Comparison of ENCODE assay signal across 34 cellular contexts in genomic region chr1:244201750-244202149, GRCh38.
"Had no signal": no experiment of that assay in that cellular context is flagged by ENCODE, and none has a peak within 500 bp of the region (broad histone marks: within the 10 kb centered on the region; RNA-seq: fewer than 3 reads in every experiment).

No MANE protein-coding gene starts in this region.

- H3K4me3 Mint-ChIP-seq: activated B cell treated with CpG ODN at 0.5 μM for 24 hours; activated CD4-positive, alpha-beta memory T cell treated with anti-CD3 and anti-CD28 coated beads for 36 hours; activated CD4-positive, alpha-beta T cell treated with anti-CD3 and anti-CD28 coated beads, Interleukin-2, amount 10 ng/mL, durations not matched to agents 24 days and 14 days; activated CD8-positive, alpha-beta T cell treated with anti-CD3 and anti-CD28 coated beads for 36 hours; activated naive CD4-positive, alpha-beta T cell treated with anti-CD3 and anti-CD28 coated beads for 36 hours; activated naive CD8-positive, alpha-beta T cell treated with anti-CD3 and anti-CD28 coated beads for 36 hours; activated T-cell treated with anti-CD3 and anti-CD28 coated beads, Interleukin-2, amount 50 U/mL, for 4 hours; activated T-cell treated with anti-CD3 and anti-CD28 coated beads, Interleukin-2, amount 50 U/mL, for 72 hours; activated T-helper 1 cell treated with anti-CD3 and anti-CD28 coated beads, Interleukin-12 subunit alpha, Interleukin-12 subunit beta, Interleukin-2, Interleukin-4 antibody, amounts not matched to agents 30 ng/mL and 10 ng/mL and 1 ng/mL, durations not matched to agents 14 hours and 24 hours and 36 hours; activated T-helper 17 cell treated with anti-CD3 and anti-CD28 coated beads, Interleukin-2, amount 50 U/mL, for 72 hours; T-helper 1 cell treated with Interleukin-12 subunit alpha and Interleukin-12 subunit beta and Interleukin-4 antibody, amounts not matched to agents 30 μg/mL and 1 μg/mL, for 36 hours; T-helper 2 cell treated with Interferon-gamma antibody and Interleukin-4, amounts not matched to agents 5 μg/mL and 100 μg/mL, for 36 hours had no signal

- H3K27ac ChIP-seq: adrenal gland, body of pancreas, brain microvascular endothelial cell, breast epithelium, VCaP had no signal

- H3K27ac Mint-ChIP-seq: activated B cell treated with CpG ODN at 0.5 μM for 24 hours; activated CD4-positive, alpha-beta memory T cell treated with anti-CD3 and anti-CD28 coated beads for 36 hours; activated CD4-positive, alpha-beta T cell treated with anti-CD3 and anti-CD28 coated beads, Interleukin-2, amount 10 ng/mL, durations not matched to agents 24 days and 14 days; activated CD8-positive, alpha-beta T cell treated with anti-CD3 and anti-CD28 coated beads for 36 hours; activated naive CD4-positive, alpha-beta T cell treated with anti-CD3 and anti-CD28 coated beads for 36 hours; activated naive CD4-positive, alpha-beta T cell treated with anti-CD3 and anti-CD28 coated beads, Interleukin-2, amount 50 U/mL, for 72 hours; activated naive CD8-positive, alpha-beta T cell treated with anti-CD3 and anti-CD28 coated beads for 36 hours; activated T-cell treated with anti-CD3 and anti-CD28 coated beads, Interleukin-2, amount 50 U/mL, for 72 hours; activated T-helper 1 cell treated with anti-CD3 and anti-CD28 coated beads, Interleukin-12 subunit alpha, Interleukin-12 subunit beta, Interleukin-2, Interleukin-4 antibody, amounts not matched to agents 30 ng/mL and 10 ng/mL and 1 ng/mL, durations not matched to agents 14 hours and 24 hours and 36 hours; activated T-helper 17 cell treated with anti-CD3 and anti-CD28 coated beads, Interleukin-2, amount 50 U/mL, for 72 hours; T-helper 1 cell treated with Interleukin-12 subunit alpha and Interleukin-12 subunit beta and Interleukin-4 antibody, amounts not matched to agents 30 μg/mL and 1 μg/mL, for 36 hours; T-helper 2 cell treated with Interferon-gamma antibody and Interleukin-4, amounts not matched to agents 5 μg/mL and 100 μg/mL, for 36 hours had no signal

- ATAC-seq: activated CD8-positive, alpha-beta T cell treated with anti-CD3 and anti-CD28 coated beads for 36 hours; activated naive CD4-positive, alpha-beta T cell treated with anti-CD3 and anti-CD28 coated beads, Interleukin-2, amount 50 U/mL, for 72 hours; activated T-cell treated with anti-CD3 and anti-CD28 coated beads, Interleukin-2, amount 50 U/mL, for 4 hours; activated T-cell treated with anti-CD3 and anti-CD28 coated beads, Interleukin-2, amount 50 U/mL, for 72 hours; activated T-helper 17 cell treated with anti-CD3 and anti-CD28 coated beads, Interleukin-2, amount 50 U/mL, for 72 hours; body of pancreas had no signal

- H3K27me3 ChIP-seq: adrenal gland, body of pancreas, brain microvascular endothelial cell, breast epithelium had no signal

- DNase-seq: activated B cell treated with CpG ODN at 0.5 μM for 24 hours; activated CD4-positive, alpha-beta memory T cell treated with anti-CD3 and anti-CD28 coated beads for 36 hours; activated CD4-positive, alpha-beta T cell treated with anti-CD3 and anti-CD28 coated beads for 4 hours; activated CD4-positive, alpha-beta T cell treated with anti-CD3 and anti-CD28 coated beads, Interleukin-2, amount 10 ng/mL, durations not matched to agents 24 days and 14 days; activated CD4-positive, alpha-beta T cell treated with anti-CD3 and anti-CD28 coated beads, Interleukin-2, amount 50 U/mL, for 1 hour; activated CD4-positive, alpha-beta T cell treated with anti-CD3 and anti-CD28 coated beads, Interleukin-2, amount 50 U/mL, for 4 hours; activated CD4-positive, CD25-positive, alpha-beta regulatory T cell treated with anti-CD3 and anti-CD28 coated beads, Interleukin-2, amount 50 U/mL, for 72 hours; activated CD8-positive, alpha-beta memory T cell treated with anti-CD3 and anti-CD28 coated beads, Interleukin-2, amount 50 U/mL, for 4 hours; activated CD8-positive, alpha-beta T cell treated with anti-CD3 and anti-CD28 coated beads for 36 hours; activated effector memory CD4-positive, alpha-beta T cell treated with anti-CD3 and anti-CD28 coated beads, Interleukin-2, amount 50 U/mL, for 16 hours; activated gamma-delta T cell treated with Interleukin-2 at 50 U/mL for 16 hours; activated naive CD4-positive, alpha-beta T cell; activated naive CD4-positive, alpha-beta T cell treated with anti-CD3 and anti-CD28 coated beads for 36 hours; activated naive CD4-positive, alpha-beta T cell treated with anti-CD3 and anti-CD28 coated beads, Interleukin-2, amount 50 U/mL, for 16 hours; activated naive CD8-positive, alpha-beta T cell treated with anti-CD3 and anti-CD28 coated beads for 36 hours; activated T-cell treated with anti-CD3 and anti-CD28 coated beads for 4 hours; activated T-cell treated with anti-CD3 and anti-CD28 coated beads, Interleukin-2, amount 50 U/mL, for 1 hour; activated T-cell treated with anti-CD3 and anti-CD28 coated beads, Interleukin-2, amount 50 U/mL, for 4 hours; activated T-cell treated with anti-CD3 and anti-CD28 coated beads, Interleukin-2, amount 50 U/mL, for 72 hours; adrenal gland; amniotic stem cell; aorta; body of pancreas; brain microvascular endothelial cell; central memory CD4-positive, alpha-beta T cell; T-helper 2 cell; T-helper 9 cell had no signal

- H3K27me3 Mint-ChIP-seq: activated CD4-positive, alpha-beta T cell treated with anti-CD3 and anti-CD28 coated beads, Interleukin-2, amount 10 ng/mL, durations not matched to agents 24 days and 14 days; activated CD8-positive, alpha-beta T cell treated with anti-CD3 and anti-CD28 coated beads for 36 hours; activated naive CD8-positive, alpha-beta T cell treated with anti-CD3 and anti-CD28 coated beads for 36 hours; activated T-helper 17 cell treated with anti-CD3 and anti-CD28 coated beads, Interleukin-2, amount 50 U/mL, for 72 hours had no signal

- H3K36me3 Mint-ChIP-seq: activated CD4-positive, alpha-beta memory T cell treated with anti-CD3 and anti-CD28 coated beads for 36 hours; activated naive CD4-positive, alpha-beta T cell treated with anti-CD3 and anti-CD28 coated beads, Interleukin-2, amount 50 U/mL, for 72 hours; activated naive CD8-positive, alpha-beta T cell treated with anti-CD3 and anti-CD28 coated beads for 36 hours had no signal

- H3K9me3 Mint-ChIP-seq: activated B cell treated with CpG ODN at 0.5 μM for 24 hours; activated CD4-positive, alpha-beta memory T cell treated with anti-CD3 and anti-CD28 coated beads for 36 hours; activated CD4-positive, alpha-beta T cell treated with anti-CD3 and anti-CD28 coated beads, Interleukin-2, amount 10 ng/mL, durations not matched to agents 24 days and 14 days; activated CD8-positive, alpha-beta T cell treated with anti-CD3 and anti-CD28 coated beads for 36 hours; activated naive CD4-positive, alpha-beta T cell treated with anti-CD3 and anti-CD28 coated beads for 36 hours; activated naive CD4-positive, alpha-beta T cell treated with anti-CD3 and anti-CD28 coated beads, Interleukin-2, amount 50 U/mL, for 72 hours; activated naive CD8-positive, alpha-beta T cell treated with anti-CD3 and anti-CD28 coated beads for 36 hours; activated T-cell treated with anti-CD3 and anti-CD28 coated beads, Interleukin-2, amount 50 U/mL, for 4 hours; activated T-cell treated with anti-CD3 and anti-CD28 coated beads, Interleukin-2, amount 50 U/mL, for 72 hours; activated T-helper 1 cell treated with anti-CD3 and anti-CD28 coated beads, Interleukin-12 subunit alpha, Interleukin-12 subunit beta, Interleukin-2, Interleukin-4 antibody, amounts not matched to agents 30 ng/mL and 10 ng/mL and 1 ng/mL, durations not matched to agents 14 hours and 24 hours and 36 hours; activated T-helper 17 cell treated with anti-CD3 and anti-CD28 coated beads, Interleukin-2, amount 50 U/mL, for 72 hours; T-helper 1 cell treated with Interleukin-12 subunit alpha and Interleukin-12 subunit beta and Interleukin-4 antibody, amounts not matched to agents 30 μg/mL and 1 μg/mL, for 36 hours; T-helper 2 cell treated with Interferon-gamma antibody and Interleukin-4, amounts not matched to agents 5 μg/mL and 100 μg/mL, for 36 hours had no signal

- H3K36me3 ChIP-seq: adrenal gland, brain microvascular endothelial cell, breast epithelium had no signal

- H3K4me1 Mint-ChIP-seq: activated B cell treated with CpG ODN at 0.5 μM for 24 hours; activated CD4-positive, alpha-beta T cell treated with anti-CD3 and anti-CD28 coated beads, Interleukin-2, amount 10 ng/mL, durations not matched to agents 24 days and 14 days; activated naive CD8-positive, alpha-beta T cell treated with anti-CD3 and anti-CD28 coated beads for 36 hours; activated T-helper 17 cell treated with anti-CD3 and anti-CD28 coated beads, Interleukin-2, amount 50 U/mL, for 72 hours had no signal

- H3K9me3 ChIP-seq: adrenal gland, body of pancreas, breast epithelium had no signal

- H3K4me3 ChIP-seq: adrenal gland, body of pancreas, breast epithelium had no signal

- H3K4me1 ChIP-seq: adrenal gland, body of pancreas, breast epithelium had no signal
